ENCODE assay signal across 24 cellular contexts in genomic region chr12:109701064-109701463, GRCh38.
"Had no signal": no experiment of that assay in that cellular context is flagged by ENCODE, and none has a peak within 500 bp of the region (broad histone marks: within the 10 kb centered on the region; RNA-seq: fewer than 3 reads in every experiment).

No MANE protein-coding gene starts in this region.

- H3K27ac Mint-ChIP-seq: activated B cell treated with CpG ODN at 0.5 μM for 24 hours; activated CD8-positive, alpha-beta T cell treated with anti-CD3 and anti-CD28 coated beads for 36 hours; activated naive CD4-positive, alpha-beta T cell treated with anti-CD3 and anti-CD28 coated beads, Interleukin-2, amount 50 U/mL, for 72 hours; activated T-helper 2 cell treated with anti-CD3 and anti-CD28 coated beads, Interferon-gamma antibody, Interleukin-2, Interleukin-4, amounts not matched to agents 10 μg/mL and 5 μg/mL and 100 μg/mL, durations not matched to agents 14 hours and 24 hours and 36 hours; mesothelial cell of epicardium; stimulated activated effector memory CD8-positive, alpha-beta T cell treated with anti-CD3 and anti-CD28 coated beads, Interleukin-12 subunit alpha, Interleukin-12 subunit beta, amount 100 ng/mL, for 72 hours; stimulated activated naive CD8-positive, alpha-beta T cell treated with anti-CD3 and anti-CD28 coated beads, Interleukin-15, Interleukin-2, amounts not matched to agents 100 ng/mL and 50 ng/mL, for 24 hours; type B pancreatic cell had no signal

- H3K27me3 ChIP-seq: sigmoid colon, uterus had no signal

- H3K4me1 ChIP-seq: foreskin keratinocyte, uterus had no signal

- H3K36me3 ChIP-seq: esophagus muscularis mucosa, heart right ventricle, sigmoid colon, thoracic aorta, uterus had no signal

- H3K9me3 Mint-ChIP-seq: activated B cell treated with CpG ODN at 0.5 μM for 24 hours; activated CD8-positive, alpha-beta T cell treated with anti-CD3 and anti-CD28 coated beads for 36 hours; activated naive CD4-positive, alpha-beta T cell treated with anti-CD3 and anti-CD28 coated beads, Interleukin-2, amount 50 U/mL, for 72 hours; activated T-cell treated with anti-CD3 and anti-CD28 coated beads, Interleukin-2, amount 50 U/mL, for 4 hours; activated T-helper 2 cell treated with anti-CD3 and anti-CD28 coated beads, Interferon-gamma antibody, Interleukin-2, Interleukin-4, amounts not matched to agents 10 μg/mL and 5 μg/mL and 100 μg/mL, durations not matched to agents 14 hours and 24 hours and 36 hours; mesothelial cell of epicardium; naive B cell; stimulated activated effector memory CD8-positive, alpha-beta T cell treated with anti-CD3 and anti-CD28 coated beads, Interleukin-12 subunit alpha, Interleukin-12 subunit beta, amount 100 ng/mL, for 72 hours; stimulated activated naive CD8-positive, alpha-beta T cell treated with anti-CD3 and anti-CD28 coated beads, Interleukin-15, Interleukin-2, amounts not matched to agents 100 ng/mL and 50 ng/mL, for 24 hours; type B pancreatic cell had no signal

- DNase-seq: activated B cell treated with CpG ODN at 0.5 μM for 24 hours; activated CD4-positive, alpha-beta T cell treated with anti-CD3 and anti-CD28 coated beads, Interleukin-2, amount 50 U/mL, for 1 hour; activated CD8-positive, alpha-beta T cell treated with anti-CD3 and anti-CD28 coated beads for 36 hours; activated T-cell treated with anti-CD3 and anti-CD28 coated beads, Interleukin-2, amount 50 U/mL, for 4 hours; dermis blood vessel endothelial cell; effector CD4-positive, alpha-beta T cell; foreskin keratinocyte; heart right ventricle; naive B cell; nucleus accumbens; psoas muscle; sigmoid colon; small intestine; stimulated activated CD4-positive, alpha-beta T cell treated with anti-CD3 and anti-CD28 coated beads, Interleukin-4, amount 100 ng/mL, for 24 hours; uterus had no signal

- ATAC-seq: activated CD8-positive, alpha-beta T cell treated with anti-CD3 and anti-CD28 coated beads for 36 hours; activated naive CD4-positive, alpha-beta T cell treated with anti-CD3 and anti-CD28 coated beads, Interleukin-2, amount 50 U/mL, for 72 hours; activated T-cell treated with anti-CD3 and anti-CD28 coated beads, Interleukin-2, amount 50 U/mL, for 4 hours; foreskin keratinocyte; heart right ventricle; psoas muscle; stimulated activated effector memory CD8-positive, alpha-beta T cell treated with anti-CD3 and anti-CD28 coated beads, Interleukin-12 subunit alpha, Interleukin-12 subunit beta, amount 100 ng/mL, for 72 hours had no signal

- H3K4me3 ChIP-seq: esophagus muscularis mucosa, heart right ventricle, psoas muscle, sigmoid colon, thoracic aorta, uterus had no signal

- H3K9me3 ChIP-seq: esophagus muscularis mucosa, heart right ventricle, psoas muscle, sigmoid colon, thoracic aorta, uterus had no signal

- H3K36me3 Mint-ChIP-seq: activated naive CD4-positive, alpha-beta T cell treated with anti-CD3 and anti-CD28 coated beads, Interleukin-2, amount 50 U/mL, for 72 hours; mesothelial cell of epicardium; naive B cell; stimulated activated effector memory CD8-positive, alpha-beta T cell treated with anti-CD3 and anti-CD28 coated beads, Interleukin-12 subunit alpha, Interleukin-12 subunit beta, amount 100 ng/mL, for 72 hours; type B pancreatic cell had no signal

- H3K27me3 Mint-ChIP-seq: type B pancreatic cell had no signal

- H3K4me1 Mint-ChIP-seq: activated B cell treated with CpG ODN at 0.5 μM for 24 hours, mesothelial cell of epicardium, naive B cell had no signal

- H3K27ac ChIP-seq: esophagus muscularis mucosa, foreskin keratinocyte, heart right ventricle, parathyroid adenoma, psoas muscle, sigmoid colon, thoracic aorta, uterus had no signal

- H3K4me3 Mint-ChIP-seq: activated B cell treated with CpG ODN at 0.5 μM for 24 hours; activated CD8-positive, alpha-beta T cell treated with anti-CD3 and anti-CD28 coated beads for 36 hours; activated T-cell treated with anti-CD3 and anti-CD28 coated beads, Interleukin-2, amount 50 U/mL, for 4 hours; mesothelial cell of epicardium; naive B cell; stimulated activated effector memory CD8-positive, alpha-beta T cell treated with anti-CD3 and anti-CD28 coated beads, Interleukin-12 subunit alpha, Interleukin-12 subunit beta, amount 100 ng/mL, for 72 hours; stimulated activated naive CD8-positive, alpha-beta T cell treated with anti-CD3 and anti-CD28 coated beads, Interleukin-15, Interleukin-2, amounts not matched to agents 100 ng/mL and 50 ng/mL, for 24 hours; type B pancreatic cell had no signal
